In the genomic region with DNA sequence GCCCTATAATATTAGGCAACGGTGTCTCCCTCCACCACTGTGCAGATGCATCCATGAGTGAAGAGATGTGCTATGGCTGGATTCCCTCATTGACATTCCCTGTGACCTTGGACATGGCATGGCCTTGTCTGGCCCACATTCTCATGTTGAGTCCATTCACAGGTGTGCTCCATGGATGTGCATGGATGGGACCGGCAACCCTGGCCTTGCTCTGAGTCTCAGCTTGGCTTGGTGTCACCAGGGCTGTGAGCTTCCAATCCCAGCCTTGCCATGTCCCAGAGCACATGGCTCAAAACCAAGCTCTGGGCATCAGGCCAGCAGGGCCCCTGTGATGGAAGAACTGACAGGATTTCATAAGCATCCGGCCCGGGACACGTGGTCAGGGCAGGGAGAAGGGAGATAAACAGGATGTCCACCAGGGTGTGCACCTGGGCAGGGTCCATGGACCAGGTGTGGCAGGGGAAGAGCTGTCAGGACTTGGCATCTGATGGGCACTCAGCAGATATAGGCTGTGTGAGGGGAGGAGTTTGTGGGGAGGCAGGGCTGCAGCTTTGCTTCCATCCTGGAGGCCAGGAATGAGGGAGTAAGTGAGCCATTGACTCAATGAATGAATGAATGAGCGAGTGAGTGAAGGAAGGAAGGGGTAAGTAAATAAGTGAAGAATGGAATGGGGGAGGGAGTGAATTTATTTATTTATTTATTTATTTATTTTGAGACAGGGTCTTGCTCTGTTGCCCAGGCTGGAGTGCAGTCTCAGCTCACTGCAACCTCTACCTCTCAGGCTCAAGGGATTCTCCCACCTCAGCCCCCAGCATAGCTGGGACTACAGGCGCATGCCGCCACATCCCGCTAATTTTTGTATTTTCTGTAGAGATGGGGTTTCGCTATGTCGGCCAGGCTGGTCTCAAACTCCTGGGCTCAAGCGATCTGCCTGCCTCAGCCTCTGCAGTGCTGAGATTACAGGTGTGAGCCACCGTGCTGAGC, we compare ENCODE assay signal across 1 cellular context.
A peak's percentile ranks its signal among the peaks of the same experiment; 100 is the strongest.
TF ChIP-seq lines count a peak whose summit lies in the region.

No MANE protein-coding gene starts in this region.

TF ChIP-seq in HepG2, 621 proteins besides CTCF, POLR2A, EP300 and RAD21 (continued from another document and continues in another):
- TF ChIP-seq, protein P1, sequence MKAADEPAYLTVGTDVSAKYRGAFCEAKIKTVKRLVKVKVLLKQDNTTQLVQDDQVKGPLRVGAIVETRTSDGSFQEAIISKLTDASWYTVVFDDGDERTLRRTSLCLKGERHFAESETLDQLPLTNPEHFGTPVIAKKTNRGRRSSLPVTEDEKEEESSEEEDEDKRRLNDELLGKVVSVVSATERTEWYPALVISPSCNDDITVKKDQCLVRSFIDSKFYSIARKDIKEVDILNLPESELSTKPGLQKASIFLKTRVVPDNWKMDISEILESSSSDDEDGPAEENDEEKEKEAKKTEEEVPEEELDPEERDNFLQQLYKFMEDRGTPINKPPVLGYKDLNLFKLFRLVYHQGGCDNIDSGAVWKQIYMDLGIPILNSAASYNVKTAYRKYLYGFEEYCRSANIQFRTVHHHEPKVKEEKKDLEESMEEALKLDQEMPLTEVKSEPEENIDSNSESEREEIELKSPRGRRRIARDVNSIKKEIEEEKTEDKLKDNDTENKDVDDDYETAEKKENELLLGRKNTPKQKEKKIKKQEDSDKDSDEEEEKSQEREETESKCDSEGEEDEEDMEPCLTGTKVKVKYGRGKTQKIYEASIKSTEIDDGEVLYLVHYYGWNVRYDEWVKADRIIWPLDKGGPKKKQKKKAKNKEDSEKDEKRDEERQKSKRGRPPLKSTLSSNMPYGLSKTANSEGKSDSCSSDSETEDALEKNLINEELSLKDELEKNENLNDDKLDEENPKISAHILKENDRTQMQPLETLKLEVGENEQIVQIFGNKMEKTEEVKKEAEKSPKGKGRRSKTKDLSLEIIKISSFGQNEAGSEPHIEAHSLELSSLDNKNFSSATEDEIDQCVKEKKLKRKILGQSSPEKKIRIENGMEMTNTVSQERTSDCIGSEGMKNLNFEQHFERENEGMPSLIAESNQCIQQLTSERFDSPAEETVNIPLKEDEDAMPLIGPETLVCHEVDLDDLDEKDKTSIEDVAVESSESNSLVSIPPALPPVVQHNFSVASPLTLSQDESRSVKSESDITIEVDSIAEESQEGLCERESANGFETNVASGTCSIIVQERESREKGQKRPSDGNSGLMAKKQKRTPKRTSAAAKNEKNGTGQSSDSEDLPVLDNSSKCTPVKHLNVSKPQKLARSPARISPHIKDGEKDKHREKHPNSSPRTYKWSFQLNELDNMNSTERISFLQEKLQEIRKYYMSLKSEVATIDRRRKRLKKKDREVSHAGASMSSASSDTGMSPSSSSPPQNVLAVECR (CRISPR knock-in tag; IDR thresholded peaks at IDR 0.05; ENCODE audit: borderline replicate concordance), result peak; percentile 98
- TF ChIP-seq ZNF556 (CRISPR knock-in tag; IDR thresholded peaks at IDR 0.05; ENCODE audit: borderline replicate concordance), result peak; percentile 98
- TF ChIP-seq SPEN (CRISPR knock-in tag; IDR thresholded peaks at IDR 0.05; ENCODE audit: low read depth), result peak; percentile 93
- peak; percentile 100 for TF ChIP-seq ZNF580 (CRISPR knock-in tag; IDR thresholded peaks at IDR 0.05; ENCODE audit: borderline replicate concordance, low read depth)
- TF ChIP-seq HNRNPH1 (optimal IDR thresholded peaks at IDR 0.05; ENCODE audit: low read depth, low read length), result peak; percentile 39
- TF ChIP-seq ZNF260 (CRISPR knock-in tag; IDR thresholded peaks at IDR 0.05; ENCODE audit: borderline replicate concordance, low read depth), result no peak
- peak; percentile 85 for TF ChIP-seq GATAD1 (CRISPR knock-in tag; IDR thresholded peaks at IDR 0.05)
- TF ChIP-seq ZNF775 (CRISPR knock-in tag; IDR thresholded peaks at IDR 0.05; ENCODE audit: borderline replicate concordance), result no peak; the same call in 1 of the 2 replicates
- no peak for TF ChIP-seq ISX (CRISPR knock-in tag; conservative IDR thresholded peaks at IDR 0.05)
- TF ChIP-seq, protein P2, sequence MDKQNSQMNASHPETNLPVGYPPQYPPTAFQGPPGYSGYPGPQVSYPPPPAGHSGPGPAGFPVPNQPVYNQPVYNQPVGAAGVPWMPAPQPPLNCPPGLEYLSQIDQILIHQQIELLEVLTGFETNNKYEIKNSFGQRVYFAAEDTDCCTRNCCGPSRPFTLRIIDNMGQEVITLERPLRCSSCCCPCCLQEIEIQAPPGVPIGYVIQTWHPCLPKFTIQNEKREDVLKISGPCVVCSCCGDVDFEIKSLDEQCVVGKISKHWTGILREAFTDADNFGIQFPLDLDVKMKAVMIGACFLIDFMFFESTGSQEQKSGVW (CRISPR knock-in tag; IDR thresholded peaks at IDR 0.05; ENCODE audit: borderline replicate concordance), result no peak; the same call in 1 of the 2 replicates
- no peak for TF ChIP-seq SRSF9 (IDR thresholded peaks at IDR 0.05; ENCODE audit: borderline replicate concordance, insufficient read depth, low read depth, low read length, poor library complexity, severe bottlenecking)
- peak; percentile 49; the same call in 1 of the 2 replicates for TF ChIP-seq ZNF30 (CRISPR knock-in tag; IDR thresholded peaks at IDR 0.05)
- TF ChIP-seq MED8 (CRISPR knock-in tag; IDR thresholded peaks at IDR 0.05; ENCODE audit: insufficient replicate concordance), result peak; percentile 98
- TF ChIP-seq ZFP36L1 (CRISPR knock-in tag; IDR thresholded peaks at IDR 0.05), result peak; percentile 98
- peak; percentile 98 for TF ChIP-seq ZNF276 (CRISPR knock-in tag; IDR thresholded peaks at IDR 0.05; ENCODE audit: low read depth)
- TF ChIP-seq TGIF2 (CRISPR knock-in tag; IDR thresholded peaks at IDR 0.05), result peak; percentile 100
- TF ChIP-seq TSC22D2 (CRISPR knock-in tag; IDR thresholded peaks at IDR 0.05; ENCODE audit: borderline replicate concordance), result peak; percentile 99
- TF ChIP-seq HDAC6 (IDR thresholded peaks at IDR 0.05; ENCODE audit: low read depth, low read length), result no peak
- TF ChIP-seq SUZ12 (IDR thresholded peaks at IDR 0.05; ENCODE audit: low read depth, low read length), result 0 out of 2 replicates have a peak, but pooled peaks have one; percentile 15
- peak; percentile 81 for TF ChIP-seq KDM6A (CRISPR knock-in tag; IDR thresholded peaks at IDR 0.05; ENCODE audit: low read depth)
- TF ChIP-seq HDAC2 (CRISPR knock-in tag; IDR thresholded peaks at IDR 0.05), result peak; percentile 100
- TF ChIP-seq ZKSCAN1 (IDR thresholded peaks at IDR 0.05; ENCODE audit: low read length), result peak; percentile 75
- TF ChIP-seq MAFK (conservative IDR thresholded peaks at IDR 0.05 in 1 of 2, IDR thresholded peaks at IDR 0.05 in 1 of 2; ENCODE audit: low read length in 2 of 2), result peak; percentile 36 to 39; a peak in 3 of 4 replicates
- TF ChIP-seq ZSCAN22 (CRISPR knock-in tag; IDR thresholded peaks at IDR 0.05), result peak; percentile 51; the same call in 1 of the 2 replicates
- TF ChIP-seq AGO1 (IDR thresholded peaks at IDR 0.05; ENCODE audit: low read depth, low read length, poor library complexity, severe bottlenecking), result no peak
- TF ChIP-seq, protein P3, sequence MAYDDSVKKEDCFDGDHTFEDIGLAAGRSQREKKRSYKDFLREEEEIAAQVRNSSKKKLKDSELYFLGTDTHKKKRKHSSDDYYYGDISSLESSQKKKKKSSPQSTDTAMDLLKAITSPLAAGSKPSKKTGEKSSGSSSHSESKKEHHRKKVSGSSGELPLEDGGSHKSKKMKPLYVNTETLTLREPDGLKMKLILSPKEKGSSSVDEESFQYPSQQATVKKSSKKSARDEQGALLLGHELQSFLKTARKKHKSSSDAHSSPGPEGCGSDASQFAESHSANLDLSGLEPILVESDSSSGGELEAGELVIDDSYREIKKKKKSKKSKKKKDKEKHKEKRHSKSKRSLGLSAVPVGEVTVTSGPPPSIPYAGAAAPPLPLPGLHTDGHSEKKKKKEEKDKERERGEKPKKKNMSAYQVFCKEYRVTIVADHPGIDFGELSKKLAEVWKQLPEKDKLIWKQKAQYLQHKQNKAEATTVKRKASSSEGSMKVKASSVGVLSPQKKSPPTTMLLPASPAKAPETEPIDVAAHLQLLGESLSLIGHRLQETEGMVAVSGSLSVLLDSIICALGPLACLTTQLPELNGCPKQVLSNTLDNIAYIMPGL (CRISPR knock-in tag; IDR thresholded peaks at IDR 0.05; ENCODE audit: borderline replicate concordance in 1 of 2, low read depth in 1 of 2), result peak; percentile 94 to 99
- TF ChIP-seq CEBPB (IDR thresholded peaks at IDR 0.05; ENCODE audit: borderline replicate concordance, low read depth, low read length), result peak; percentile 98
- TF ChIP-seq ELF3 (CRISPR knock-in tag; IDR thresholded peaks at IDR 0.05), result peak; percentile 98
- peak; percentile 68; the same call in 1 of the 2 replicates for TF ChIP-seq NAIF1 (CRISPR knock-in tag; IDR thresholded peaks at IDR 0.05; ENCODE audit: borderline replicate concordance)
- no peak for TF ChIP-seq NCOA1 (CRISPR knock-in tag; IDR thresholded peaks at IDR 0.05)
- TF ChIP-seq SIX1 (CRISPR knock-in tag; IDR thresholded peaks at IDR 0.05; ENCODE audit: borderline replicate concordance), result peak; percentile 86
- TF ChIP-seq ZNF598 (CRISPR knock-in tag; IDR thresholded peaks at IDR 0.05; ENCODE audit: borderline replicate concordance), result peak; percentile 99
- peak; percentile 57; the same call in 1 of the 2 replicates for TF ChIP-seq TOPORS (CRISPR knock-in tag; IDR thresholded peaks at IDR 0.05)
- no peak for TF ChIP-seq U2AF2 (IDR thresholded peaks at IDR 0.05; ENCODE audit: low read depth, low read length)
- TF ChIP-seq ZNF777 (CRISPR knock-in tag; IDR thresholded peaks at IDR 0.05), result peak; percentile 70
- TF ChIP-seq ZNF552 (CRISPR knock-in tag; IDR thresholded peaks at IDR 0.05; ENCODE audit: borderline replicate concordance), result peak; percentile 98
- 0 out of 2 replicates have a peak, but pooled peaks have one; percentile 15 for TF ChIP-seq ZKSCAN5 (CRISPR knock-in tag; IDR thresholded peaks at IDR 0.05)
- no peak; the same call in 1 of the 2 replicates for TF ChIP-seq HNF4G (IDR thresholded peaks at IDR 0.05; ENCODE audit: borderline replicate concordance, low read depth, low read length)
- TF ChIP-seq HNF4G (CRISPR knock-in tag; IDR thresholded peaks at IDR 0.05; ENCODE audit: borderline replicate concordance, low read depth), result peak; percentile 94
- TF ChIP-seq TP53 (CRISPR knock-in tag; conservative IDR thresholded peaks at IDR 0.05), result no peak
- TF ChIP-seq GLI4 (CRISPR knock-in tag; IDR thresholded peaks at IDR 0.05; ENCODE audit: borderline replicate concordance), result peak; percentile 55; the same call in 1 of the 2 replicates
- TF ChIP-seq, protein P4, sequence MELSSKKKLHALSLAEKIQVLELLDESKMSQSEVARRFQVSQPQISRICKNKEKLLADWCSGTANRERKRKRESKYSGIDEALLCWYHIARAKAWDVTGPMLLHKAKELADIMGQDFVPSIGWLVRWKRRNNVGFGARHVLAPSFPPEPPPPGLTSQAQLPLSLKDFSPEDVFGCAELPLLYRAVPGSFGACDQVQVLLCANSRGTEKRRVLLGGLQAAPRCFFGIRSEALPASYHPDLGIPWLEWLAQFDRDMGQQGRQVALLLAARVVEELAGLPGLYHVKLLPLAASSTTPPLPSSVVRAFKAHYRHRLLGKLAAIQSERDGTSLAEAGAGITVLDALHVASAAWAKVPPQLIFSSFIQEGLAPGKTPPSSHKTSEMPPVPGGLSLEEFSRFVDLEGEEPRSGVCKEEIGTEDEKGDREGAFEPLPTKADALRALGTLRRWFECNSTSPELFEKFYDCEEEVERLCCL (CRISPR knock-in tag; IDR thresholded peaks at IDR 0.05; ENCODE audit: borderline replicate concordance), result 0 out of 2 replicates have a peak, but pooled peaks have one; percentile 23
- TF ChIP-seq ZNF510 (CRISPR knock-in tag; IDR thresholded peaks at IDR 0.05; ENCODE audit: low read depth), result peak; percentile 92; the same call in 1 of the 2 replicates
- peak; percentile 47; the same call in 1 of the 2 replicates for TF ChIP-seq ZNF7 (CRISPR knock-in tag; IDR thresholded peaks at IDR 0.05)
- no peak for TF ChIP-seq ZNF17 (CRISPR knock-in tag; IDR thresholded peaks at IDR 0.05)
- peak; percentile 75; the same call in 1 of the 2 replicates for TF ChIP-seq TBX3 (IDR thresholded peaks at IDR 0.05; ENCODE audit: borderline replicate concordance)
- TF ChIP-seq EED (CRISPR knock-in tag; IDR thresholded peaks at IDR 0.05), result peak; percentile 98
- TF ChIP-seq, protein P5, sequence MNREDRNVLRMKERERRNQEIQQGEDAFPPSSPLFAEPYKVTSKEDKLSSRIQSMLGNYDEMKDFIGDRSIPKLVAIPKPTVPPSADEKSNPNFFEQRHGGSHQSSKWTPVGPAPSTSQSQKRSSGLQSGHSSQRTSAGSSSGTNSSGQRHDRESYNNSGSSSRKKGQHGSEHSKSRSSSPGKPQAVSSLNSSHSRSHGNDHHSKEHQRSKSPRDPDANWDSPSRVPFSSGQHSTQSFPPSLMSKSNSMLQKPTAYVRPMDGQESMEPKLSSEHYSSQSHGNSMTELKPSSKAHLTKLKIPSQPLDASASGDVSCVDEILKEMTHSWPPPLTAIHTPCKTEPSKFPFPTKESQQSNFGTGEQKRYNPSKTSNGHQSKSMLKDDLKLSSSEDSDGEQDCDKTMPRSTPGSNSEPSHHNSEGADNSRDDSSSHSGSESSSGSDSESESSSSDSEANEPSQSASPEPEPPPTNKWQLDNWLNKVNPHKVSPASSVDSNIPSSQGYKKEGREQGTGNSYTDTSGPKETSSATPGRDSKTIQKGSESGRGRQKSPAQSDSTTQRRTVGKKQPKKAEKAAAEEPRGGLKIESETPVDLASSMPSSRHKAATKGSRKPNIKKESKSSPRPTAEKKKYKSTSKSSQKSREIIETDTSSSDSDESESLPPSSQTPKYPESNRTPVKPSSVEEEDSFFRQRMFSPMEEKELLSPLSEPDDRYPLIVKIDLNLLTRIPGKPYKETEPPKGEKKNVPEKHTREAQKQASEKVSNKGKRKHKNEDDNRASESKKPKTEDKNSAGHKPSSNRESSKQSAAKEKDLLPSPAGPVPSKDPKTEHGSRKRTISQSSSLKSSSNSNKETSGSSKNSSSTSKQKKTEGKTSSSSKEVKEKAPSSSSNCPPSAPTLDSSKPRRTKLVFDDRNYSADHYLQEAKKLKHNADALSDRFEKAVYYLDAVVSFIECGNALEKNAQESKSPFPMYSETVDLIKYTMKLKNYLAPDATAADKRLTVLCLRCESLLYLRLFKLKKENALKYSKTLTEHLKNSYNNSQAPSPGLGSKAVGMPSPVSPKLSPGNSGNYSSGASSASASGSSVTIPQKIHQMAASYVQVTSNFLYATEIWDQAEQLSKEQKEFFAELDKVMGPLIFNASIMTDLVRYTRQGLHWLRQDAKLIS (CRISPR knock-in tag; IDR thresholded peaks at IDR 0.05), result peak; percentile 97
- peak; percentile 99; the same call in 1 of the 2 replicates for TF ChIP-seq ZNF430 (CRISPR knock-in tag; IDR thresholded peaks at IDR 0.05)
- peak; percentile 89 for TF ChIP-seq ELF1 (CRISPR knock-in tag; IDR thresholded peaks at IDR 0.05)
